32 cellular contexts compared by ENCODE assay signal in the genomic region with DNA sequence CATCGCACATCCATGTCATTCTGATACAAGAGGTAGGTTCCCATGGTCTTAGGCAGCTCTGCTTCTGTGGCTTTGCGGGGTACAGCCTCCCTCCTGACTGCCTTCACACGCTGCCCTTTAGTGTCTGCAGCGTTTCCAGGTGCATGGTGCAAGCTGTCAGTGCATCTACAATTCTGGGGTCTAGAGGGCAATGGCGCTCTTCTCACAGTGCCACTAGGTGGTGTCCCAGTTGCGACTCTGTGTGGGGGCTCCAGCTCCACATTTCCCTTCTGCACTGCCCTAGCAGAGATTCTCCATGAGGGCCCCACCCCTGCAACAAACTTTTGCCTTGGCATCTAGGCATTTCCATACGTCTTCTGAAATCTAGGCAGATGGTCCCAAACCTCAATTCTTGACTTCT.
DNase-seq lines count a peak whose midpoint lies in the region; ATAC-seq and TF ChIP-seq lines count a peak whose summit lies in the region.
"Had no signal": no experiment of that assay in that cellular context is flagged by ENCODE, and none has a peak within 500 bp of the region (broad histone marks: within the 10 kb centered on the region; RNA-seq: fewer than 3 reads in every experiment).

No MANE protein-coding gene starts in this region.

- H3K27me3 ChIP-seq in H9 (ENCODE audit: insufficient read depth, low read length) (no peaks in the 10 kb centered on the region), SK-N-SH (ENCODE audit: insufficient read depth) (no peaks in the 10 kb centered on the region), trophoblast cell (ENCODE audit: insufficient read depth, low read length) (no peaks in the 10 kb centered on the region)
- H3K27me3 ChIP-seq: brain microvascular endothelial cell, esophagus squamous epithelium, foreskin keratinocyte, heart left ventricle, MG63, neutrophil, Peyer's patch, spleen had no signal

- H3K36me3 Mint-ChIP-seq in H9 (ENCODE audit: insufficient read depth in 1 of 3, low read depth in 3 of 3), result no peaks in the 10 kb centered on the region
- H3K36me3 Mint-ChIP-seq: CD14-positive monocyte, mesothelial cell of epicardium had no signal

- H2BK12ac ChIP-seq in H9 (ENCODE audit: insufficient read length, low read depth, low read length) (no peak overlapping the region), trophoblast cell (ENCODE audit: low read length) (no peak overlapping the region)

- no peak overlapping the region for H3K56ac ChIP-seq in H9 (ENCODE audit: insufficient read length, low read depth, low read length)

- H2AK5ac ChIP-seq in H9 (ENCODE audit: insufficient read length, low read length) (no peak overlapping the region), trophoblast cell (ENCODE audit: low read length) (no peak overlapping the region)

- no peak overlapping the region for H4K91ac ChIP-seq in H9 (ENCODE audit: insufficient read length, low read depth, low read length)
- no peak overlapping the region for H4K91ac ChIP-seq in trophoblast cell (ENCODE audit: low read depth, low read length)

- POLR2A ChIA-PET in SK-N-SH (lab: Yijun Ruan, JAX), result no interaction called here

- H3K23ac ChIP-seq in H9 (ENCODE audit: insufficient read length, low read depth, low read length) (no peak overlapping the region), trophoblast cell (ENCODE audit: low read length) (peak overlapping the region; percentile 98)

- no peak overlapping the region for H2BK20ac ChIP-seq in H9 (ENCODE audit: low read depth, low read length, poor library complexity, severe bottlenecking)

- H2BK15ac ChIP-seq in H9 (ENCODE audit: low read depth, low read length), result no peak overlapping the region

- no peaks in the 10 kb centered on the region for H3K36me3 ChIP-seq in SK-N-SH (replicated peaks in 1 of 2; ENCODE audit: control insufficient read depth in 1 of 2, insufficient read depth in 2 of 2, low read length in 1 of 2)
- no peaks in the 10 kb centered on the region for H3K36me3 ChIP-seq in trophoblast cell (ENCODE audit: control insufficient read depth in 1 of 2, insufficient read depth in 2 of 2, low read length in 2 of 2)
- H3K36me3 ChIP-seq: brain microvascular endothelial cell, esophagus squamous epithelium, heart left ventricle, MG63, neutrophil, Peyer's patch, spleen had no signal

- peaks cover 11 to 13% of the 10 kb centered on the region in 2 experiments for H3K4me1 Mint-ChIP-seq in H9
- H3K4me1 Mint-ChIP-seq: activated CD4-positive, alpha-beta T cell treated with anti-CD3 and anti-CD28 coated beads, Interleukin-2, amount 10 ng/mL, durations not matched to agents 24 days and 14 days; CD14-positive monocyte; mesothelial cell of epicardium; stimulated activated naive CD8-positive, alpha-beta T cell treated with anti-CD3 and anti-CD28 coated beads, Interleukin-15, amount 100 ng/mL, for 72 hours had no signal

- DNase-seq in GM12865 (ENCODE audit: low read depth) (peak; percentile 6), H9 (peak; percentile 62), SK-N-SH (no peak), trophoblast cell (no peak), NCI-H510A (lab: John Stamatoyannopoulos, UW) (no peak)
- DNase-seq: activated CD4-positive, alpha-beta T cell treated with anti-CD3 and anti-CD28 coated beads, Interleukin-2, amount 10 ng/mL, durations not matched to agents 24 days and 14 days; activated CD8-positive, alpha-beta memory T cell treated with anti-CD3 and anti-CD28 coated beads for 24 hours; activated effector memory CD4-positive, alpha-beta T cell treated with Interleukin-2 at 50 U/mL for 16 hours; amygdala; brain microvascular endothelial cell; Caco-2; cerebellar nuclear complex; dermis blood vessel endothelial cell; esophagus squamous epithelium; foreskin keratinocyte; heart left ventricle; KBM-7; kidney; MG63; NCI-H2029 treated with DMSO at 0.1 percent for 48 hours; Peyer's patch; right cardiac atrium; SHP77; spleen; stimulated activated naive CD8-positive, alpha-beta T cell treated with anti-CD3 and anti-CD28 coated beads, Interleukin-15, amount 100 ng/mL, for 72 hours; T1000 had no signal

- H3K27ac ChIP-seq in H9 (ENCODE audit: insufficient read length, low read depth, low read length) (no peak overlapping the region), SK-N-SH (ENCODE audit: low read depth in 2 of 2, low read length in 1 of 2) (no peak overlapping the region), trophoblast cell (ENCODE audit: low read depth, low read length) (no peak overlapping the region)
- H3K27ac ChIP-seq: brain microvascular endothelial cell, esophagus squamous epithelium, foreskin keratinocyte, heart left ventricle, neutrophil, Peyer's patch, spleen had no signal

- H3K4me1 ChIP-seq in H9 (ENCODE audit: insufficient read depth, low read length), result peaks cover 2% of the 10 kb centered on the region; the same call in 1 of the 2 replicates
- no peaks in the 10 kb centered on the region; a peak in 1 of 4 replicates for H3K4me1 ChIP-seq in SK-N-SH (ENCODE audit: control insufficient read depth in 1 of 2, insufficient read depth in 2 of 2, low read depth in 1 of 2, low read length in 1 of 2)
- no peaks in the 10 kb centered on the region for H3K4me1 ChIP-seq in trophoblast cell (ENCODE audit: control insufficient read depth in 1 of 2, insufficient read depth in 2 of 2, low read length in 2 of 2)
- H3K4me1 ChIP-seq: Caco-2, esophagus squamous epithelium, foreskin keratinocyte, heart left ventricle, Peyer's patch, spleen had no signal

- no peak for ATAC-seq in GM21528 (IDR thresholded peaks at IDR 0.05; ENCODE audit: low FRiP score, unreplicated experiment)
- ATAC-seq in HG02970 (IDR thresholded peaks at IDR 0.05; ENCODE audit: low FRiP score, unreplicated experiment), result no peak
- ATAC-seq: activated naive CD4-positive, alpha-beta T cell treated with anti-CD3 and anti-CD28 coated beads, Interleukin-2, amount 50 U/mL, for 72 hours; foreskin keratinocyte; heart left ventricle; right cardiac atrium; stimulated activated naive CD8-positive, alpha-beta T cell treated with anti-CD3 and anti-CD28 coated beads, Interleukin-15, amount 100 ng/mL, for 72 hours had no signal

- H3K4me2 ChIP-seq in H9 (ENCODE audit: insufficient read depth, insufficient read length, low read length) (no peak overlapping the region), SK-N-SH (no peak overlapping the region), trophoblast cell (ENCODE audit: low read length) (no peak overlapping the region)

- no peak overlapping the region for H4K12ac ChIP-seq in trophoblast cell (ENCODE audit: low read depth, low read length)

- H3K27me3 Mint-ChIP-seq in H9 (ENCODE audit: low read depth), result no peaks in the 10 kb centered on the region
- H3K27me3 Mint-ChIP-seq: activated CD4-positive, alpha-beta T cell treated with anti-CD3 and anti-CD28 coated beads, Interleukin-2, amount 10 ng/mL, durations not matched to agents 24 days and 14 days; stimulated activated naive CD8-positive, alpha-beta T cell treated with anti-CD3 and anti-CD28 coated beads, Interleukin-15, amount 100 ng/mL, for 72 hours had no signal

- H3F3A ChIP-seq in SK-N-SH (replicated peaks; ENCODE audit: insufficient read depth), result no peaks in the 10 kb centered on the region

- no peaks in the 10 kb centered on the region for H4K20me1 ChIP-seq in H9 (ENCODE audit: control insufficient read depth, insufficient read depth, insufficient read length)
- H4K20me1 ChIP-seq in SK-N-SH (ENCODE audit: insufficient read depth), result no peaks in the 10 kb centered on the region

- no peak overlapping the region for H3K4ac ChIP-seq in H9 (ENCODE audit: low read depth, low read length)
- no peak overlapping the region for H3K4ac ChIP-seq in trophoblast cell (ENCODE audit: low read depth, low read length)

- H2BK5ac ChIP-seq in H9 (ENCODE audit: insufficient read length, low read length) (no peak overlapping the region), trophoblast cell (ENCODE audit: low read depth, low read length, poor library complexity) (no peak overlapping the region)

- H2BK120ac ChIP-seq in H9 (ENCODE audit: low read depth, low read length, poor library complexity, severe bottlenecking) (no peak overlapping the region), trophoblast cell (ENCODE audit: insufficient read depth, low read length, poor library complexity) (no peak overlapping the region)

- CTCF ChIA-PET in SK-N-SH (lab: Yijun Ruan, JAX), result no interaction called here

- TF ChIP-seq RAD21 in SK-N-SH (IDR thresholded peaks at IDR 0.05; ENCODE audit: low read length), result no peak

- H3K9ac ChIP-seq in H9 (ENCODE audit: extremely low read depth, insufficient read length, low read length) (no peak overlapping the region), SK-N-SH (no peak overlapping the region), trophoblast cell (ENCODE audit: low read length) (no peak overlapping the region)

- H3K14ac ChIP-seq in H9 (ENCODE audit: insufficient read depth, low read length), result no peak overlapping the region
- no peak overlapping the region for H3K14ac ChIP-seq in trophoblast cell (ENCODE audit: low read length)

- no peaks in the 10 kb centered on the region for H3K79me2 ChIP-seq in H9 (ENCODE audit: insufficient read depth, low read length)
- H3K79me2 ChIP-seq in SK-N-SH (ENCODE audit: insufficient read depth), result no peaks in the 10 kb centered on the region
- H3K79me2 ChIP-seq in trophoblast cell (ENCODE audit: control insufficient read depth, insufficient read depth, low read length, poor library complexity), result no peaks in the 10 kb centered on the region

- H3K27ac Mint-ChIP-seq in H9, result no peak overlapping the region
- H3K27ac Mint-ChIP-seq: activated CD4-positive, alpha-beta T cell treated with anti-CD3 and anti-CD28 coated beads, Interleukin-2, amount 10 ng/mL, durations not matched to agents 24 days and 14 days; activated naive CD4-positive, alpha-beta T cell treated with anti-CD3 and anti-CD28 coated beads, Interleukin-2, amount 50 U/mL, for 72 hours; CD14-positive monocyte; mesothelial cell of epicardium; stimulated activated naive CD8-positive, alpha-beta T cell treated with anti-CD3 and anti-CD28 coated beads, Interleukin-15, amount 100 ng/mL, for 72 hours had no signal

- H3K4me3 ChIP-seq in GM12865 (ENCODE audit: low read depth, low read length), result no peak overlapping the region
- H3K4me3 ChIP-seq in SK-N-SH (ENCODE audit: low read depth in 2 of 2, low read length in 1 of 2), result no peak overlapping the region
- no peak overlapping the region for H3K4me3 ChIP-seq in trophoblast cell (ENCODE audit: low read depth, low read length)
- H3K4me3 ChIP-seq: esophagus squamous epithelium, heart left ventricle, MG63, Peyer's patch, spleen had no signal

- TF ChIP-seq EP300 in SK-N-SH (IDR thresholded peaks at IDR 0.05; ENCODE audit: borderline replicate concordance in 1 of 2, low read depth in 1 of 2, low read length in 1 of 2), result no peak

- H4K8ac ChIP-seq in H9 (replicated peaks; ENCODE audit: insufficient read length, low read depth, low read length), result no peak overlapping the region
- no peak overlapping the region for H4K8ac ChIP-seq in trophoblast cell (ENCODE audit: low read depth, low read length)

- H3T11ph ChIP-seq in H9 (ENCODE audit: low read length), result no peak overlapping the region

- TF ChIP-seq CTCF in GM12865 (IDR thresholded peaks at IDR 0.05; ENCODE audit: insufficient read depth, low read depth, low read length, missing control alignments), result no peak
- peak; percentile 58 for TF ChIP-seq CTCF in H9 (conservative IDR thresholded peaks at IDR 0.05)
- peak; percentile 24; the same call in 1 of the 2 replicates for TF ChIP-seq CTCF in SK-N-SH (IDR thresholded peaks at IDR 0.05)

- no peaks in the 10 kb centered on the region; a peak in 1 of 5 replicates for H3K9me3 Mint-ChIP-seq in H9
- H3K9me3 Mint-ChIP-seq: activated CD4-positive, alpha-beta T cell treated with anti-CD3 and anti-CD28 coated beads, Interleukin-2, amount 10 ng/mL, durations not matched to agents 24 days and 14 days had no signal

- H3K79me1 ChIP-seq in H9 (ENCODE audit: insufficient read depth, low read depth, low read length, poor library complexity, severe bottlenecking) (no peaks in the 10 kb centered on the region), trophoblast cell (ENCODE audit: low read length) (no peaks in the 10 kb centered on the region)

- H2AFZ ChIP-seq in H9 (ENCODE audit: low read length) (no peak overlapping the region), SK-N-SH (ENCODE audit: low read depth) (no peak overlapping the region), trophoblast cell (ENCODE audit: insufficient read depth, low read length, poor library complexity) (no peak overlapping the region)

- WGBS in H9 (ENCODE audit: extremely low coverage, insufficient read length, low lambda C conversion rate), result no CpG with 5 or more reads among the region's 7 CpGs
- WGBS in SK-N-SH (ENCODE audit: low lambda C conversion rate), result 27% methylated on average over 7 of the region's 7 CpGs
- WGBS in trophoblast cell (ENCODE audit: extremely low coverage, insufficient coverage, insufficient read length), result no CpG with 5 or more reads among the region's 7 CpGs

- no peaks in the 10 kb centered on the region for H3K9me3 ChIP-seq in H9 (ENCODE audit: control insufficient read depth, low read depth, low read length)
- no peaks in the 10 kb centered on the region for H3K9me3 ChIP-seq in SK-N-SH
- H3K9me3 ChIP-seq in trophoblast cell (ENCODE audit: insufficient read depth, low read depth, low read length), result no peaks in the 10 kb centered on the region
- H3K9me3 ChIP-seq: Caco-2, esophagus squamous epithelium, MG63, neutrophil, Peyer's patch had no signal

- no peaks in the 10 kb centered on the region for H3K23me2 ChIP-seq in H9 (ENCODE audit: insufficient read length, low read depth, low read length, poor library complexity, severe bottlenecking)

- H4K5ac ChIP-seq in H9 (ENCODE audit: insufficient read length, low read depth, low read length), result no peak overlapping the region

- no peak overlapping the region for H3K18ac ChIP-seq in H9 (ENCODE audit: insufficient read length, low read depth, low read length)
- H3K18ac ChIP-seq in trophoblast cell (ENCODE audit: low read length), result no peak overlapping the region

- H3K4me3 Mint-ChIP-seq in H9, result no peak overlapping the region
- H3K4me3 Mint-ChIP-seq: activated CD4-positive, alpha-beta T cell treated with anti-CD3 and anti-CD28 coated beads, Interleukin-2, amount 10 ng/mL, durations not matched to agents 24 days and 14 days; CD14-positive monocyte; mesothelial cell of epicardium; stimulated activated naive CD8-positive, alpha-beta T cell treated with anti-CD3 and anti-CD28 coated beads, Interleukin-15, amount 100 ng/mL, for 72 hours had no signal

- H3K9me2 ChIP-seq in SK-N-SH, result no peaks in the 10 kb centered on the region

Comparison
In these comparisons a context has a peak if more than half of its experiments do, and no peak if none do; other contexts are left out.
1. DNase-seq: peak in GM12865 (single experiment) and H9 (single experiment); none in SK-N-SH (single experiment), trophoblast cell (0 of 2) and NCI-H510A (single experiment).